ENCODE assay signal across 7 cellular contexts in genomic region chr10:127184582-127184981, GRCh38. TPM values are rescaled to one million over a fixed set of nuclear protein-coding genes. Genes with fewer than 3 reads are reported as not detected.
"Had no signal": no experiment of that assay in that cellular context is flagged by ENCODE, and none has a peak within 500 bp of the region (broad histone marks: within the 10 kb centered on the region; RNA-seq: fewer than 3 reads in every experiment).

No MANE protein-coding gene starts in this region.

- DNase-seq: IMR-90, KBM-7 had no signal

- H3K36me3 Mint-ChIP-seq: IgD-negative memory B cell had no signal

- H3K27ac Mint-ChIP-seq: IgD-negative memory B cell had no signal

- ATAC-seq: HepG2, K562 had no signal

- H3K4me3 ChIP-seq: K562 had no signal

- H3K27ac ChIP-seq: HL-60 had no signal

- H3K4me1 Mint-ChIP-seq: IgD-negative memory B cell had no signal

- H3K27me3 Mint-ChIP-seq: IgD-negative memory B cell had no signal

- H3K4me3 Mint-ChIP-seq: IgD-negative memory B cell had no signal

RNA-seq across cellular contexts. Expression of gene INSYN2A, which starts 11.8 kb away (rescaled TPM):
- total RNA-seq: HepG2, HT-29, K562 had no signal
- polyA plus RNA-seq: HepG2, IgD-negative memory B cell, K562 had no signal
